ENCODE assay signal across 8 cellular contexts in the genomic region with DNA sequence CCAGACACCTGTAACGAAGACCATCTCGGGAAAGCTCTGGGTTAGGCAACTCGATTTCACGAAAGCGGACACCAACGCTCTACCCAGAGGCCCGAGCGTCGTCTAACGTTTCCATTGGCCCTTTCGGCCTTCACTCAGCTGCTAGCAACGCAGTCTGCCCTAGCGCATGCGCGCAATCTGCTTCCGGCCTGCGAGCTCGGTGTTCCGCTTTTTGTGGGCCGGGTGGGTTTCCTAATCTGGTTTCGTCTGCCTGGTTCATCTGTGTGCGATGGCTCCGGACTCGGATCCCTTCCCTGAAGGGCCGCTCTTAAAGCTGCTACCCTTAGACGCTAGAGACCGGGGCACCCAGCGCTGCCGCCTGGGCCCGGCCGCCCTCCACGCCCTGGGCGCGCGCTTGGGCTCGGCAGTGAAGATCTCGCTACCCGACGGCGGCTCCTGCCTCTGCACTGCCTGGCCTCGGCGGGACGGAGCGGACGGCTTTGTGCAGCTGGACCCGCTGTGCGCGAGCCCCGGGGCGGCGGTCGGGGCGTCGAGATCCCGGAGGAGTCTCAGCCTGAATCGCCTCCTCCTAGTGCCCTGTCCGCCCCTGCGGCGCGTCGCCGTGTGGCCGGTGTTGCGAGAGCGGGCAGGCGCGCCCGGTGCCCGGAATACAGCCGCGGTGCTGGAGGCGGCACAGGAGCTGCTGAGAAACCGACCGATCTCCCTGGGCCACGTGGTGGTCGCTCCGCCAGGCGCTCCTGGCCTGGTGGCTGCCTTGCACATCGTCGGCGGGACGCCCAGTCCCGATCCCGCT. TPM values are rescaled to one million over a fixed set of nuclear protein-coding genes. Genes with fewer than 3 reads are reported as not detected.
A peak's percentile ranks its signal among the peaks of the same experiment; 100 is the strongest.
DNase-seq lines count a peak whose midpoint lies in the region; ATAC-seq and TF ChIP-seq lines count a peak whose summit lies in the region.

No MANE protein-coding gene starts in this region.

- H3K4me1 ChIP-seq in esophagus muscularis mucosa: peaks cover 16 to 44% (median 33%) of the 10 kb centered on the region in 4 donors
- H3K4me1 ChIP-seq in muscle layer of colon (ENCODE audit: insufficient read depth, low read length): peaks cover 19% of the 10 kb centered on the region

- peak in 1 of 3 experiments; percentile 17 for TF ChIP-seq CTCF in esophagus muscularis mucosa (IDR thresholded peaks at IDR 0.05)

- DNase-seq in DMS79 (lab: John Stamatoyannopoulos, UW) (peak; percentile 73), KG1 (lab: John Stamatoyannopoulos, UW) (peak; percentile 96), esophagus muscularis mucosa (ENCODE audit: extremely low spot score) (peak; percentile 97)
- peak; percentile 96 to 98 for DNase-seq in activated T-cell treated with anti-CD3 and anti-CD28 coated beads, Interleukin-2, amount 50 U/mL, for 48 hours
- peak; percentile 88 to 95 for DNase-seq in stimulated activated CD8-positive, alpha-beta memory T cell treated with anti-CD3 and anti-CD28 coated beads, Interleukin-7, amount 100 ng/mL, for 1 hour (ENCODE audit: low read depth in 2 of 2)

- TF ChIP-seq EP300 in esophagus muscularis mucosa (IDR thresholded peaks at IDR 0.05): no peak

- H3K27me3 ChIP-seq in esophagus muscularis mucosa (peaks cover 0 to under 1% (median 0%) of the 10 kb centered on the region in 4 donors), muscle layer of colon (ENCODE audit: control insufficient read depth in 1 of 2, insufficient read depth in 2 of 2, low read length in 2 of 2) (no peaks in the 10 kb centered on the region)

- H3K36me3 ChIP-seq in esophagus muscularis mucosa: peaks cover 5 to 25% (median 19%) of the 10 kb centered on the region in 4 donors
- peaks cover 14% of the 10 kb centered on the region for H3K36me3 ChIP-seq in muscle layer of colon (ENCODE audit: insufficient read depth, low read length)

- WGBS in esophagus muscularis mucosa: 0% methylated on average over 21 of the region's 84 CpGs

- peak; percentile 80 for ATAC-seq in GM21737 (IDR thresholded peaks at IDR 0.05; ENCODE audit: unreplicated experiment)

- peak; percentile 37 for TF ChIP-seq POLR2A in esophagus muscularis mucosa (IDR thresholded peaks at IDR 0.05; ENCODE audit: low read depth)

- peak overlapping the region; percentile 91 to 95 (median 94) for H3K27ac ChIP-seq in esophagus muscularis mucosa (replicated peaks in 1 of 4)
- H3K27ac ChIP-seq in muscle layer of colon (ENCODE audit: low read depth, low read length): peak overlapping the region; percentile 93

- intact Hi-C loops in esophagus muscularis mucosa (cut with DNase I): loop anchor here (5.0 kb wide), 1 partner anchor 95 kb away; no protein-coding TSS in a partner anchor

- peak overlapping the region; percentile 95 for H3K9ac ChIP-seq in muscle layer of colon (ENCODE audit: low read length)

- H3K9me3 ChIP-seq in esophagus muscularis mucosa (no peaks in the 10 kb centered on the region), muscle layer of colon (ENCODE audit: low read length) (no peaks in the 10 kb centered on the region)

- H3K4me3 ChIP-seq in esophagus muscularis mucosa (peak overlapping the region; percentile 77 to 99 (median 92)), muscle layer of colon (ENCODE audit: low read depth in 1 of 2, low read length in 2 of 2) (peak overlapping the region; percentile 89 to 99)

TF ChIP-seq in PFSK-1, 5 proteins besides CTCF, POLR2A, EP300 and RAD21:
- TF ChIP-seq POLR2AphosphoS5 (IDR thresholded peaks at IDR 0.05; ENCODE audit: low read depth, low read length): peak; percentile 96
- TF ChIP-seq SIN3A (IDR thresholded peaks at IDR 0.05; ENCODE audit: borderline replicate concordance, insufficient read depth, low read length): no peak
- TF ChIP-seq TAF1 (IDR thresholded peaks at IDR 0.05; ENCODE audit: borderline replicate concordance, insufficient read depth, low read length): peak; percentile 85
- TF ChIP-seq FOXP2 (optimal IDR thresholded peaks at IDR 0.05; ENCODE audit: borderline replicate concordance, extremely low read depth, extremely low read length, insufficient read depth): no peak
- TF ChIP-seq, protein P1, sequence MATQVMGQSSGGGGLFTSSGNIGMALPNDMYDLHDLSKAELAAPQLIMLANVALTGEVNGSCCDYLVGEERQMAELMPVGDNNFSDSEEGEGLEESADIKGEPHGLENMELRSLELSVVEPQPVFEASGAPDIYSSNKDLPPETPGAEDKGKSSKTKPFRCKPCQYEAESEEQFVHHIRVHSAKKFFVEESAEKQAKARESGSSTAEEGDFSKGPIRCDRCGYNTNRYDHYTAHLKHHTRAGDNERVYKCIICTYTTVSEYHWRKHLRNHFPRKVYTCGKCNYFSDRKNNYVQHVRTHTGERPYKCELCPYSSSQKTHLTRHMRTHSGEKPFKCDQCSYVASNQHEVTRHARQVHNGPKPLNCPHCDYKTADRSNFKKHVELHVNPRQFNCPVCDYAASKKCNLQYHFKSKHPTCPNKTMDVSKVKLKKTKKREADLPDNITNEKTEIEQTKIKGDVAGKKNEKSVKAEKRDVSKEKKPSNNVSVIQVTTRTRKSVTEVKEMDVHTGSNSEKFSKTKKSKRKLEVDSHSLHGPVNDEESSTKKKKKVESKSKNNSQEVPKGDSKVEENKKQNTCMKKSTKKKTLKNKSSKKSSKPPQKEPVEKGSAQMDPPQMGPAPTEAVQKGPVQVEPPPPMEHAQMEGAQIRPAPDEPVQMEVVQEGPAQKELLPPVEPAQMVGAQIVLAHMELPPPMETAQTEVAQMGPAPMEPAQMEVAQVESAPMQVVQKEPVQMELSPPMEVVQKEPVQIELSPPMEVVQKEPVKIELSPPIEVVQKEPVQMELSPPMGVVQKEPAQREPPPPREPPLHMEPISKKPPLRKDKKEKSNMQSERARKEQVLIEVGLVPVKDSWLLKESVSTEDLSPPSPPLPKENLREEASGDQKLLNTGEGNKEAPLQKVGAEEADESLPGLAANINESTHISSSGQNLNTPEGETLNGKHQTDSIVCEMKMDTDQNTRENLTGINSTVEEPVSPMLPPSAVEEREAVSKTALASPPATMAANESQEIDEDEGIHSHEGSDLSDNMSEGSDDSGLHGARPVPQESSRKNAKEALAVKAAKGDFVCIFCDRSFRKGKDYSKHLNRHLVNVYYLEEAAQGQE (IDR thresholded peaks at IDR 0.05; ENCODE audit: insufficient read depth in 1 of 2, low read depth in 2 of 2, low read length in 2 of 2): no peak

RNA-seq across cellular contexts. Expression of gene GATM, which starts 24.0 kb away (rescaled TPM):
- polyA plus RNA-seq in PFSK-1 (2012; ENCODE audit: insufficient read length, low read depth): not detected
- total RNA-seq in esophagus muscularis mucosa: 10 to 100 TPM; 21.7 to 34.2 (median 24.4) TPM

Comparison
In these comparisons a context has a peak if more than half of its experiments do, and no peak if none do; other contexts are left out.
1. Peak in every context shown above with its lines: DNase-seq, ATAC-seq, H3K4me3 ChIP-seq and H3K27ac ChIP-seq.